Comparison of ENCODE assay signal across 18 cellular contexts in the genomic region with DNA sequence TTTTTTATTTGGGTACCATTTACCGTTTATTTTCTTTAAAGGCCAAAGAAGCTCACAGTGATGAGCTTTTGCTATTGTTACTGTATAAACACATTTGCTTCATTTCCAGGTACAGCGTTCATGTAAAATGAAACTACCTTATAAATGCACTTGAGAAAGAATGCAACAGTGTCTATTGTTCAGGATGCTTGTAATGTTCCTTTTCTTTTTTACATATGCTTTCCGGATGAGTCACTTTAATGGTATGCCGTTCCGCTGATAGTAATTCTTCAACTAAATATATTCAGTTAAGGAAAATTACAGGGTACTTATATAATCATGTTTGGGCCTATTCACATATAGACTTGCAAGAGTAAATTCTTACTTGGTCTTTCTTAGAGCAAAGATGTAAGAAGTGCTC.
DNase-seq lines count a peak whose midpoint lies in the region; ATAC-seq and TF ChIP-seq lines count a peak whose summit lies in the region.
"Had no signal": no experiment of that assay in that cellular context is flagged by ENCODE, and none has a peak within 500 bp of the region (broad histone marks: within the 10 kb centered on the region; RNA-seq: fewer than 3 reads in every experiment).

No MANE protein-coding gene starts in this region.

- H3K4me3 ChIP-seq in choroid plexus epithelial cell (ENCODE audit: low read depth, low read length) = no peak overlapping the region

- no peak for ATAC-seq in HG03469 (IDR thresholded peaks at IDR 0.05; ENCODE audit: unreplicated experiment)

- DNase-seq in Daoy (ENCODE audit: low read depth) = peak; percentile 1
- DNase-seq in NCI-H226 = peak; percentile 32
- DNase-seq in choroid plexus epithelial cell (ENCODE audit: low read depth) = peak; percentile 63
- peak; percentile 41 to 70 for DNase-seq in lung microvascular endothelial cell (ENCODE audit: low read depth in 2 of 2)
- DNase-seq in DMS153 treated with DMSO at 0.1 percent for 48 hours (lab: John Stamatoyannopoulos, UW; ENCODE audit: unreplicated experiment) = no peak
- no peak for DNase-seq in effector CD4-positive, alpha-beta T cell
- DNase-seq in anterior cingulate cortex (lab: John Stamatoyannopoulos, UW) = no peak
- DNase-seq: activated T-cell treated with anti-CD3 and anti-CD28 coated beads, Interleukin-2, amount 50 U/mL, for 48 hours; DMS 273 treated with DMSO at 0.1 percent for 48 hours; effector memory CD4-positive, alpha-beta T cell; H9; head of caudate nucleus; Karpas-422; NCI-H187 treated with DMSO at 0.1 percent for 48 hours; NCI-H82; SHP77; substantia nigra had no signal

- TF ChIP-seq CTCF in choroid plexus epithelial cell (conservative IDR thresholded peaks at IDR 0.05; ENCODE audit: low read depth, low read length) = no peak

Comparison
In these comparisons a context has a peak if more than half of its experiments do, and no peak if none do; other contexts are left out.
1. DNase-seq: peak in Daoy (single experiment), NCI-H226 (single experiment), choroid plexus epithelial cell (single experiment) and lung microvascular endothelial cell (2 of 2); none in DMS153 treated with DMSO at 0.1 percent for 48 hours (single experiment), effector CD4-positive, alpha-beta T cell (single experiment) and anterior cingulate cortex (0 of 58).